Comparison of ENCODE assay signal across 1 cellular context in genomic region chr2:130352229-130352628, GRCh38.
TF ChIP-seq lines count a peak whose summit lies in the region.

No MANE protein-coding gene starts in this region.

TF ChIP-seq in GM12878, 131 proteins besides CTCF, POLR2A, EP300 and RAD21:
- no peak for TF ChIP-seq MYB (IDR thresholded peaks at IDR 0.05; ENCODE audit: borderline replicate concordance, low read depth, low read length)
- no peak for TF ChIP-seq NFYA (IDR thresholded peaks at IDR 0.05; ENCODE audit: borderline replicate concordance, low read depth, low read length)
- TF ChIP-seq E4F1 (IDR thresholded peaks at IDR 0.05; ENCODE audit: borderline replicate concordance, partially characterized antibody) = no peak
- no peak for TF ChIP-seq MEF2B (IDR thresholded peaks at IDR 0.05; ENCODE audit: partially characterized antibody, poor library complexity, severe bottlenecking)
- no peak for TF ChIP-seq SMARCA5 (IDR thresholded peaks at IDR 0.05)
- no peak for TF ChIP-seq PBX3 (IDR thresholded peaks at IDR 0.05; ENCODE audit: insufficient replicate concordance, low read depth, low read length)
TF ChIP-seq in GM12878: peak in this region for 0.
